In the genomic region with DNA sequence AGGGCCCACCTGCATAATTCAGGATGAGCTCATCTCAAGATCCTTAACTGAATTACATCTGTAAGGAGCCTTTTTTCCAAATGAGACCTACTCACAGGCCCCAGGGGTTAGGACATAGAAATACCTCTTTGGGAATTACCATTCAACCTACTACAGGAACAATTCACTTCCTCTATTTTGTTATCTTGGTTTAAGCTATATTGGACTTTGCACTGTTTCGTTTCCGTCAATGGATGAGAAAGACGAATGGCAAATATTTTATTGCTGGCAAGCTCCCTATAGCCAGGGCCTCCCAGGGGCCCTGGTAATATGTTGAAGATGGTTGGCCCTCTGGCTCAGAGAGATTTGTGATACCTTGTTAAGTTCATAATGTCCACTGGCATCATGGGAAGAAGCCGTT, we compare ENCODE assay signal across 19 cellular contexts.
"Had no signal": no experiment of that assay in that cellular context is flagged by ENCODE, and none has a peak within 500 bp of the region (broad histone marks: within the 10 kb centered on the region; RNA-seq: fewer than 3 reads in every experiment).

No MANE protein-coding gene starts in this region.

- ATAC-seq: activated T-cell treated with anti-CD3 and anti-CD28 coated beads, Interleukin-2, amount 50 U/mL, for 72 hours; foreskin keratinocyte; lower lobe of right lung; natural killer cell; sciatic nerve had no signal

- DNase-seq: activated CD4-positive, alpha-beta T cell treated with anti-CD3 and anti-CD28 coated beads, Interleukin-2, amount 50 U/mL, for 1 hour; activated CD4-positive, CD25-positive, alpha-beta regulatory T cell treated with anti-CD3 and anti-CD28 coated beads, Interleukin-2, amount 50 U/mL, for 72 hours; activated effector memory CD4-positive, alpha-beta T cell treated with anti-CD3 and anti-CD28 coated beads, Interleukin-2, amount 50 U/mL, for 16 hours; activated naive CD4-positive, alpha-beta T cell treated with anti-CD3 and anti-CD28 coated beads, Interleukin-2, amount 50 U/mL, for 16 hours; activated T-cell treated with anti-CD3 and anti-CD28 coated beads, Interleukin-2, amount 50 U/mL, for 72 hours; aorta; brain microvascular endothelial cell; central memory CD4-positive, alpha-beta T cell; foreskin keratinocyte; hypothalamus; islet precursor cell; lower lobe of right lung; natural killer cell; stimulated activated naive B cell treated with anti-CD40 and anti-IgM and Interleukin-4, amounts not matched to agents 10 μg/mL and 1 μg/mL and 100 μg/mL, for 72 hours; upper lobe of left lung had no signal

- H3K4me3 ChIP-seq: lower lobe of right lung, thoracic aorta, upper lobe of left lung had no signal

- H3K36me3 ChIP-seq: brain microvascular endothelial cell, lower lobe of right lung, neutrophil, thoracic aorta, upper lobe of left lung had no signal

- H3K27ac ChIP-seq: brain microvascular endothelial cell, foreskin keratinocyte, lower lobe of right lung, neutrophil, thoracic aorta, upper lobe of left lung, VCaP had no signal

- H3K27me3 ChIP-seq: brain microvascular endothelial cell, foreskin keratinocyte, neutrophil, upper lobe of left lung had no signal

- H3K9me3 ChIP-seq: lower lobe of right lung, neutrophil, thoracic aorta, upper lobe of left lung had no signal

- H3K4me1 ChIP-seq: foreskin keratinocyte, lower lobe of right lung, upper lobe of left lung had no signal
